ENCODE assay signal across 25 cellular contexts in genomic region chr18:60506682-60507081, GRCh38.
DNase-seq lines count a peak whose midpoint lies in the region; ATAC-seq and TF ChIP-seq lines count a peak whose summit lies in the region.
"Had no signal": no experiment of that assay in that cellular context is flagged by ENCODE, and none has a peak within 500 bp of the region (broad histone marks: within the 10 kb centered on the region; RNA-seq: fewer than 3 reads in every experiment).

No MANE protein-coding gene starts in this region.

- H3F3A ChIP-seq in SK-N-SH (replicated peaks; ENCODE audit: insufficient read depth) (no peaks in the 10 kb centered on the region), GM23338 (replicated peaks; ENCODE audit: low read depth) (no peaks in the 10 kb centered on the region)

- H4K20me1 ChIP-seq in SK-N-SH (ENCODE audit: insufficient read depth) (no peaks in the 10 kb centered on the region), GM23338 (replicated peaks; ENCODE audit: insufficient read depth) (no peaks in the 10 kb centered on the region)

- H2AFZ ChIP-seq in SK-N-SH (ENCODE audit: low read depth) (peak overlapping the region; percentile 64; the same call in 1 of the 2 replicates), GM23338 (no peak overlapping the region)

- H3K79me2 ChIP-seq in SK-N-SH (ENCODE audit: insufficient read depth), result no peaks in the 10 kb centered on the region
- no peaks in the 10 kb centered on the region for H3K79me2 ChIP-seq in GM23338 (replicated peaks; ENCODE audit: insufficient read depth)

- no peaks in the 10 kb centered on the region for H3K36me3 Mint-ChIP-seq in GM23338 (ENCODE audit: low read depth)
- H3K36me3 Mint-ChIP-seq: activated naive CD4-positive, alpha-beta T cell treated with anti-CD3 and anti-CD28 coated beads, Interleukin-2, amount 10 ng/mL, durations not matched to agents 7 days and 5 days; stimulated activated effector memory CD8-positive, alpha-beta T cell treated with anti-CD3 and anti-CD28 coated beads, Interleukin-12 subunit alpha, Interleukin-12 subunit beta, amount 100 ng/mL, for 72 hours; T-cell had no signal

- peaks cover 2% of the 10 kb centered on the region for H3K27me3 Mint-ChIP-seq in GM23338 (ENCODE audit: insufficient read depth, low read depth, poor library complexity)
- H3K27me3 Mint-ChIP-seq: activated naive CD4-positive, alpha-beta T cell treated with anti-CD3 and anti-CD28 coated beads, Interleukin-2, amount 10 ng/mL, durations not matched to agents 7 days and 5 days; CD4-positive, alpha-beta T cell; progenitor cell of endocrine pancreas; T-cell had no signal

- DNase-seq in AG20443 (ENCODE audit: low spot score) (peak; percentile 29), GM04503 (ENCODE audit: low read depth) (peak; percentile 9), SK-N-SH (peak; percentile 36), left kidney (ENCODE audit: low read depth, low spot score) (peak; percentile 4), GM23338 (ENCODE audit: low spot score) (no peak)
- DNase-seq: activated CD4-positive, alpha-beta T cell treated with anti-CD3 and anti-CD28 coated beads, Interleukin-2, amount 50 U/mL, for 48 hours; activated CD4-positive, CD25-positive, alpha-beta regulatory T cell; activated CD8-positive, alpha-beta memory T cell treated with anti-CD3 and anti-CD28 coated beads, Interleukin-2, amount 50 U/mL, for 4 hours; activated naive CD4-positive, alpha-beta T cell treated with anti-CD3 and anti-CD28 coated beads, Interleukin-2, amount 10 ng/mL, durations not matched to agents 7 days and 5 days; amniotic stem cell; CD4-positive, alpha-beta T cell; left lung; mesendoderm; NCI-H1092; NCI-H2029; right lobe of liver; SHP77 treated with DMSO at 0.1 percent for 48 hours; stimulated activated CD4-positive, alpha-beta T cell treated with anti-CD3 and anti-CD28 coated beads, Interleukin-4, amount 100 ng/mL, for 24 hours; substantia nigra; T-cell had no signal

- TF ChIP-seq CTCF in SK-N-SH (IDR thresholded peaks at IDR 0.05), result no peak
- TF ChIP-seq CTCF in GM23338 (conservative IDR thresholded peaks at IDR 0.05; ENCODE audit: low read depth in 2 of 2), result no peak

- H3K27ac ChIP-seq in SK-N-SH (ENCODE audit: low read depth in 2 of 2, low read length in 1 of 2) (peak overlapping the region in 1 of 2 experiments; percentile 94; a peak in 3 of 4 replicates), GM23338 (ENCODE audit: low read depth) (no peak overlapping the region)
- H3K27ac ChIP-seq: left lung, right lobe of liver had no signal

- peak; percentile 42 for TF ChIP-seq RAD21 in SK-N-SH (IDR thresholded peaks at IDR 0.05; ENCODE audit: low read length)

- no peaks in the 10 kb centered on the region for H3K27me3 ChIP-seq in SK-N-SH (ENCODE audit: insufficient read depth)
- no peaks in the 10 kb centered on the region for H3K27me3 ChIP-seq in GM23338 (ENCODE audit: insufficient read depth)
- H3K27me3 ChIP-seq: left lung, right lobe of liver had no signal

- TF ChIP-seq EP300 in SK-N-SH (IDR thresholded peaks at IDR 0.05; ENCODE audit: borderline replicate concordance in 1 of 2, low read depth in 1 of 2, low read length in 1 of 2), result peak; percentile 14 to 90; a peak in 3 of 4 replicates

- WGBS in SK-N-SH (ENCODE audit: low lambda C conversion rate), result 21% methylated on average over 4 of the region's 4 CpGs

- H3K9me2 ChIP-seq in SK-N-SH (peaks cover 6% of the 10 kb centered on the region; the same call in 1 of the 2 replicates), GM23338 (ENCODE audit: insufficient read depth) (no peaks in the 10 kb centered on the region)

- H3K4me3 Mint-ChIP-seq in GM23338, result no peak overlapping the region
- H3K4me3 Mint-ChIP-seq: activated naive CD4-positive, alpha-beta T cell treated with anti-CD3 and anti-CD28 coated beads, Interleukin-2, amount 10 ng/mL, durations not matched to agents 7 days and 5 days; CD4-positive, alpha-beta T cell; stimulated activated effector memory CD8-positive, alpha-beta T cell treated with anti-CD3 and anti-CD28 coated beads, Interleukin-12 subunit alpha, Interleukin-12 subunit beta, amount 100 ng/mL, for 72 hours; T-cell had no signal

- no peaks in the 10 kb centered on the region for H3K9me3 Mint-ChIP-seq in GM23338
- H3K9me3 Mint-ChIP-seq: activated naive CD4-positive, alpha-beta T cell treated with anti-CD3 and anti-CD28 coated beads, Interleukin-2, amount 10 ng/mL, durations not matched to agents 7 days and 5 days; CD4-positive, alpha-beta T cell had no signal

- CTCF ChIA-PET in SK-N-SH (lab: Yijun Ruan, JAX), result interaction anchor here (1.3 to 1.5 kb wide), 3 partner anchors 14 to 510 kb away, joined by 3 to 4 read pairs (median 3); no protein-coding TSS in a partner anchor

- POLR2A ChIA-PET in SK-N-SH (lab: Yijun Ruan, JAX), result no interaction called here

- no peaks in the 10 kb centered on the region for H3K9me3 ChIP-seq in SK-N-SH
- H3K9me3 ChIP-seq: left lung, right lobe of liver had no signal

- H3K4me1 ChIP-seq in SK-N-SH (ENCODE audit: control insufficient read depth in 1 of 2, insufficient read depth in 2 of 2, low read depth in 1 of 2, low read length in 1 of 2) (peaks cover 0 to 40% of the 10 kb centered on the region in 2 experiments; a peak in 3 of 4 replicates), GM23338 (ENCODE audit: insufficient read depth) (no peaks in the 10 kb centered on the region)
- H3K4me1 ChIP-seq: left lung, right lobe of liver had no signal

- H3K27ac Mint-ChIP-seq in GM23338, result no peak overlapping the region
- H3K27ac Mint-ChIP-seq: activated naive CD4-positive, alpha-beta T cell treated with anti-CD3 and anti-CD28 coated beads, Interleukin-2, amount 10 ng/mL, durations not matched to agents 7 days and 5 days; CD4-positive, alpha-beta T cell; progenitor cell of endocrine pancreas; stimulated activated effector memory CD8-positive, alpha-beta T cell treated with anti-CD3 and anti-CD28 coated beads, Interleukin-12 subunit alpha, Interleukin-12 subunit beta, amount 100 ng/mL, for 72 hours; T-cell had no signal

- no peak overlapping the region for H3K9ac ChIP-seq in SK-N-SH

- H3K36me3 ChIP-seq in SK-N-SH (replicated peaks in 1 of 2; ENCODE audit: control insufficient read depth in 1 of 2, insufficient read depth in 2 of 2, low read length in 1 of 2) (no peaks in the 10 kb centered on the region), GM23338 (ENCODE audit: insufficient read depth) (no peaks in the 10 kb centered on the region)
- H3K36me3 ChIP-seq: left lung, right lobe of liver had no signal

- H3K4me1 Mint-ChIP-seq in GM23338, result no peaks in the 10 kb centered on the region
- H3K4me1 Mint-ChIP-seq: activated naive CD4-positive, alpha-beta T cell treated with anti-CD3 and anti-CD28 coated beads, Interleukin-2, amount 10 ng/mL, durations not matched to agents 7 days and 5 days; stimulated activated effector memory CD8-positive, alpha-beta T cell treated with anti-CD3 and anti-CD28 coated beads, Interleukin-12 subunit alpha, Interleukin-12 subunit beta, amount 100 ng/mL, for 72 hours; T-cell had no signal

- ATAC-seq in GM23338 (no peak), GM21526 (IDR thresholded peaks at IDR 0.05; ENCODE audit: low FRiP score, unreplicated experiment) (no peak), HG02870 (IDR thresholded peaks at IDR 0.05; ENCODE audit: unreplicated experiment) (no peak)
- ATAC-seq: HCT116; left lung; right lobe of liver; stimulated activated effector memory CD8-positive, alpha-beta T cell treated with anti-CD3 and anti-CD28 coated beads, Interleukin-12 subunit alpha, Interleukin-12 subunit beta, amount 100 ng/mL, for 72 hours; T-cell had no signal

- H3K4me2 ChIP-seq in SK-N-SH (no peak overlapping the region), GM23338 (no peak overlapping the region)

- H3K4me3 ChIP-seq in SK-N-SH (ENCODE audit: low read depth in 2 of 2, low read length in 1 of 2), result no peak overlapping the region
- no peak overlapping the region for H3K4me3 ChIP-seq in GM23338
- H3K4me3 ChIP-seq: left lung, right lobe of liver had no signal

TF ChIP-seq in SK-N-SH, 30 proteins besides CTCF, POLR2A, EP300 and RAD21 (continues in another document):
- TF ChIP-seq, protein P1, sequence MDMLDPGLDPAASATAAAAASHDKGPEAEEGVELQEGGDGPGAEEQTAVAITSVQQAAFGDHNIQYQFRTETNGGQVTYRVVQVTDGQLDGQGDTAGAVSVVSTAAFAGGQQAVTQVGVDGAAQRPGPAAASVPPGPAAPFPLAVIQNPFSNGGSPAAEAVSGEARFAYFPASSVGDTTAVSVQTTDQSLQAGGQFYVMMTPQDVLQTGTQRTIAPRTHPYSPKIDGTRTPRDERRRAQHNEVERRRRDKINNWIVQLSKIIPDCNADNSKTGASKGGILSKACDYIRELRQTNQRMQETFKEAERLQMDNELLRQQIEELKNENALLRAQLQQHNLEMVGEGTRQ (IDR thresholded peaks at IDR 0.05; ENCODE audit: borderline replicate concordance, low read depth, low read length), result no peak
- TF ChIP-seq, protein P2, sequence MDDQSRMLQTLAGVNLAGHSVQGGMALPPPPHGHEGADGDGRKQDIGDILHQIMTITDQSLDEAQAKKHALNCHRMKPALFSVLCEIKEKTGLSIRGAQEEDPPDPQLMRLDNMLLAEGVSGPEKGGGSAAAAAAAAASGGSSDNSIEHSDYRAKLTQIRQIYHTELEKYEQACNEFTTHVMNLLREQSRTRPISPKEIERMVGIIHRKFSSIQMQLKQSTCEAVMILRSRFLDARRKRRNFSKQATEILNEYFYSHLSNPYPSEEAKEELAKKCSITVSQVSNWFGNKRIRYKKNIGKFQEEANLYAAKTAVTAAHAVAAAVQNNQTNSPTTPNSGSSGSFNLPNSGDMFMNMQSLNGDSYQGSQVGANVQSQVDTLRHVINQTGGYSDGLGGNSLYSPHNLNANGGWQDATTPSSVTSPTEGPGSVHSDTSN (IDR thresholded peaks at IDR 0.05), result peak; percentile 50

TF ChIP-seq in GM23338, 12 proteins besides CTCF, POLR2A, EP300 and RAD21 (continues in another document):
- TF ChIP-seq EZH2phosphoT487 (IDR thresholded peaks at IDR 0.05; ENCODE audit: unreplicated experiment), result no peak
- no peak for TF ChIP-seq ZNF114 (CRISPR knock-in tag; IDR thresholded peaks at IDR 0.05)
- TF ChIP-seq, protein P3, sequence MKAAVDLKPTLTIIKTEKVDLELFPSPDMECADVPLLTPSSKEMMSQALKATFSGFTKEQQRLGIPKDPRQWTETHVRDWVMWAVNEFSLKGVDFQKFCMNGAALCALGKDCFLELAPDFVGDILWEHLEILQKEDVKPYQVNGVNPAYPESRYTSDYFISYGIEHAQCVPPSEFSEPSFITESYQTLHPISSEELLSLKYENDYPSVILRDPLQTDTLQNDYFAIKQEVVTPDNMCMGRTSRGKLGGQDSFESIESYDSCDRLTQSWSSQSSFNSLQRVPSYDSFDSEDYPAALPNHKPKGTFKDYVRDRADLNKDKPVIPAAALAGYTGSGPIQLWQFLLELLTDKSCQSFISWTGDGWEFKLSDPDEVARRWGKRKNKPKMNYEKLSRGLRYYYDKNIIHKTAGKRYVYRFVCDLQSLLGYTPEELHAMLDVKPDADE (IDR thresholded peaks at IDR 0.05), result no peak
- TF ChIP-seq STAT1 (IDR thresholded peaks at IDR 0.05; ENCODE audit: unreplicated experiment), result no peak
- TF ChIP-seq EZH2 (IDR thresholded peaks at IDR 0.05; ENCODE audit: low read depth, unreplicated experiment), result no peak
- TF ChIP-seq JUNB (IDR thresholded peaks at IDR 0.05; ENCODE audit: unreplicated experiment), result no peak
- TF ChIP-seq ZNF331 (CRISPR knock-in tag; IDR thresholded peaks at IDR 0.05; ENCODE audit: low read depth), result no peak
- no peak for TF ChIP-seq CREB1 (CRISPR knock-in tag; IDR thresholded peaks at IDR 0.05; ENCODE audit: low read depth)
